In the genomic region with DNA sequence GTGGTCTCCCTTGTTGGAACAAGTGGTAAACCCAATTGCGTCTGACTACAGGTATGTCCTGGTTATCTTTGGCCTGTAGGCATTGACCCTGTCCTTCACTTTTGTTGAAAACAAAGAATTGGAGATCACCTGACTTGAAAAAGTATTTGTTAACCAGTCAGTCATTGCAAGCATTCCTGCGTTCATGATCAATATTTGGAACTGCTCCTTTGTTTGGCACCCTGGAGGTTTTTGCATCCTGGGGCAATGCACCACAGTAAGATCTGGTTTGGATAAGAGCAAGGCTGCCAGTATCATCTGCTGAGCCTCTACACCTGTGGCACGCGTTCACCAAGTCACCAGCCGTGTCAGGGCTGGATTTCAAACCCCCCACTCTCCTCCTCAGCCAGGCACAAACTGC, we compare ENCODE assay signal across 27 cellular contexts.
A peak's percentile ranks its signal among the peaks of the same experiment; 100 is the strongest.
DNase-seq lines count a peak whose midpoint lies in the region; ATAC-seq, FAIRE-seq and TF ChIP-seq lines count a peak whose summit lies in the region.
"Had no signal": no experiment of that assay in that cellular context is flagged by ENCODE, and none has a peak within 500 bp of the region (broad histone marks: within the 10 kb centered on the region; RNA-seq: fewer than 3 reads in every experiment).

No MANE protein-coding gene starts in this region.

- TF ChIP-seq EP300 in H1 (IDR thresholded peaks at IDR 0.05; ENCODE audit: borderline replicate concordance in 1 of 2, low read depth in 2 of 2, low read length in 2 of 2) (no peak), esophagus muscularis mucosa (IDR thresholded peaks at IDR 0.05) (no peak)

- H3K36me3 ChIP-seq in DND-41 (ENCODE audit: insufficient read depth, low read length) (no peaks in the 10 kb centered on the region), H1 (ENCODE audit: control insufficient read depth in 2 of 4, insufficient read depth in 4 of 4, low read length in 3 of 4) (no peaks in the 10 kb centered on the region), esophagus muscularis mucosa (no peaks in the 10 kb centered on the region)
- H3K36me3 ChIP-seq: BLaER1 treated with 17β-estradiol and CSF1 and Interleukin-3, amounts not matched to agents 10 nM and 100 nM; MG63; SJSA1 had no signal

- H3K9ac ChIP-seq in DND-41 (ENCODE audit: low read depth, low read length) (no peak overlapping the region), H1 (replicated peaks in 1 of 4; ENCODE audit: extremely low read depth in 1 of 4, low read depth in 3 of 4, low read length in 3 of 4) (no peak overlapping the region)
- H3K9ac ChIP-seq: BLaER1 treated with 17β-estradiol and CSF1 and Interleukin-3, amounts not matched to agents 10 nM and 100 nM had no signal

- no peak overlapping the region for H2AK5ac ChIP-seq in H1 (ENCODE audit: low read depth, low read length)

- no peak for TF ChIP-seq RAD21 in H1 (IDR thresholded peaks at IDR 0.05 in 1 of 2, conservative IDR thresholded peaks at IDR 0.05 in 1 of 2; ENCODE audit: low read depth in 2 of 2, low read length in 2 of 2)

- DNase-seq in DND-41 (peak; percentile 5), HuH-7.5 (ENCODE audit: low spot score) (peak; percentile 8), H1 (ENCODE audit: low read depth in 1 of 2, low spot score in 2 of 2) (no peak), mucosa of gallbladder (ENCODE audit: low spot score) (peak; percentile 61), esophagus muscularis mucosa (ENCODE audit: extremely low spot score) (no peak), CD1c-positive myeloid dendritic cell (ENCODE audit: extremely low spot score) (no peak), Right ventricle myocardium inferior (ENCODE audit: missing footprints) (no peak)
- DNase-seq: AML-193; CD4-positive, alpha-beta memory T cell; COR-L47; DMS53; GDM1; KG1; MG63; NCI-H1105 treated with DMSO at 0.1 percent for 48 hours; NCI-H146; NCI-H1930; NCI-H2107; NCI-H446; NCI-H526; PC-9; Right ventricle myocardium superior had no signal

- intact Hi-C loops in esophagus muscularis mucosa (cut with DNase I) = no loop called here
- intact Hi-C loops in Right ventricle myocardium inferior (cut with DNase I) = loop anchor here (5.0 kb wide), 1 partner anchor 135 kb away; no protein-coding TSS in a partner anchor

- no peaks in the 10 kb centered on the region for H3K27me3 ChIP-seq in DND-41 (ENCODE audit: insufficient read depth, low read length, poor library complexity)
- peaks cover 0 to 1% (median 0%) of the 10 kb centered on the region in 4 experiments; a peak in 2 of 7 replicates for H3K27me3 ChIP-seq in H1 (replicated peaks in 1 of 4; ENCODE audit: control insufficient read depth in 3 of 4, extremely low read depth in 1 of 4, insufficient read depth in 3 of 4, low read length in 3 of 4)
- no peaks in the 10 kb centered on the region for H3K27me3 ChIP-seq in esophagus muscularis mucosa
- H3K27me3 ChIP-seq: BLaER1 treated with 17β-estradiol and CSF1 and Interleukin-3, amounts not matched to agents 10 nM and 100 nM; MG63; SJSA1 had no signal

- no peak overlapping the region for H3K14ac ChIP-seq in H1 (ENCODE audit: insufficient read length)

- H3K79me1 ChIP-seq in H1 (ENCODE audit: low read depth, low read length) = no peaks in the 10 kb centered on the region

- no peak overlapping the region for H3K18ac ChIP-seq in H1 (ENCODE audit: extremely low read depth, low read length)

- FAIRE-seq in H1 (lab: Jason Lieb, UNC) = no peak
- FAIRE-seq: A549, GM12878 had no signal

- no peaks in the 10 kb centered on the region for H3K9me3 ChIP-seq in DND-41 (ENCODE audit: insufficient read depth, low read length, severe bottlenecking)
- no peaks in the 10 kb centered on the region for H3K9me3 ChIP-seq in H1 (ENCODE audit: insufficient read depth in 2 of 2, low read depth in 1 of 2, low read length in 1 of 2)
- H3K9me3 ChIP-seq in esophagus muscularis mucosa = no peaks in the 10 kb centered on the region
- H3K9me3 ChIP-seq: A549; BLaER1 treated with 17β-estradiol and CSF1 and Interleukin-3, amounts not matched to agents 10 nM and 100 nM; MG63; SJSA1 had no signal

- no peaks in the 10 kb centered on the region for H3K4me1 ChIP-seq in DND-41 (ENCODE audit: insufficient read depth, low read length)
- no peaks in the 10 kb centered on the region for H3K4me1 ChIP-seq in H1 (replicated peaks in 1 of 4; ENCODE audit: control insufficient read depth in 3 of 4, insufficient read depth in 4 of 4, low read length in 3 of 4)
- H3K4me1 ChIP-seq in esophagus muscularis mucosa = no peaks in the 10 kb centered on the region
- H3K4me1 ChIP-seq: A549; BLaER1 treated with 17β-estradiol and CSF1 and Interleukin-3, amounts not matched to agents 10 nM and 100 nM; SJSA1 had no signal

- H4K20me1 ChIP-seq in DND-41 (ENCODE audit: insufficient read depth, low read length) = no peaks in the 10 kb centered on the region
- no peaks in the 10 kb centered on the region for H4K20me1 ChIP-seq in H1 (replicated peaks in 1 of 2; ENCODE audit: control insufficient read depth in 1 of 2, insufficient read depth in 2 of 2, low read length in 2 of 2)
- H4K20me1 ChIP-seq: BLaER1 treated with 17β-estradiol and CSF1 and Interleukin-3, amounts not matched to agents 10 nM and 100 nM had no signal

- no peak overlapping the region for H2BK5ac ChIP-seq in H1 (ENCODE audit: low read depth, low read length)

- peak overlapping the region; percentile 47 for H3K23ac ChIP-seq in H1 (ENCODE audit: insufficient read length)

- ATAC-seq in DND-41 (ENCODE audit: insufficient read depth, low read depth) (peak; percentile 45; the same call in 2 of the 3 replicates), Right ventricle myocardium inferior (no peak)
- ATAC-seq: GM12878, HCT116 had no signal

- no peak overlapping the region for H2BK120ac ChIP-seq in H1 (replicated peaks; ENCODE audit: low read depth, low read length)

- H4K8ac ChIP-seq in H1 (ENCODE audit: extremely low read depth, insufficient read depth, low read length) = no peak overlapping the region

- TF ChIP-seq CTCF in DND-41 (IDR thresholded peaks at IDR 0.05; ENCODE audit: borderline replicate concordance, extremely low read depth, low read length, poor library complexity, severe bottlenecking) = no peak
- TF ChIP-seq CTCF in H1 (IDR thresholded peaks at IDR 0.05; ENCODE audit: control extremely low read depth in 1 of 3, insufficient read depth in 1 of 3, low read depth in 1 of 3, low read length in 3 of 3) = no peak
- TF ChIP-seq CTCF in esophagus muscularis mucosa (IDR thresholded peaks at IDR 0.05) = no peak

- H3K4me3 ChIP-seq in DND-41 (ENCODE audit: low read depth in 1 of 2, low read length in 2 of 2) (no peak overlapping the region), H1 (ENCODE audit: extremely low read depth in 1 of 4, insufficient read depth in 2 of 4, low read depth in 3 of 4, low read length in 4 of 4) (no peak overlapping the region), esophagus muscularis mucosa (no peak overlapping the region)
- H3K4me3 ChIP-seq: A549; BLaER1 treated with 17β-estradiol and CSF1 and Interleukin-3, amounts not matched to agents 10 nM and 100 nM; GM12878; MG63; PC-9; SJSA1 had no signal

- no peak overlapping the region for H3K4me2 ChIP-seq in DND-41 (ENCODE audit: insufficient read depth, low read length)
- no peak overlapping the region for H3K4me2 ChIP-seq in H1 (ENCODE audit: insufficient read depth in 1 of 2, low read depth in 2 of 2, low read length in 2 of 2)
- H3K4me2 ChIP-seq: A549; BLaER1 treated with 17β-estradiol and CSF1 and Interleukin-3, amounts not matched to agents 10 nM and 100 nM; PC-9 had no signal

- no peak overlapping the region for H4K91ac ChIP-seq in H1 (replicated peaks; ENCODE audit: insufficient read length, low read length)

- H3K56ac ChIP-seq in H1 (replicated peaks; ENCODE audit: insufficient read length, low read depth, low read length) = no peak overlapping the region

- CTCF ChIA-PET in H1 (lab: Charles Lee; ENCODE audit: partially characterized antibody) = interaction anchor here (0.7 to 3.2 kb wide), 13 partner anchors 8 to 317 kb away, joined by 3 to 11 read pairs (median 7); no protein-coding TSS in a partner anchor

- POLR2A ChIA-PET in H1 (lab: Charles Lee; ENCODE audit: partially characterized antibody) = no interaction called here

- TF ChIP-seq POLR2A in H1 (IDR thresholded peaks at IDR 0.05; ENCODE audit: control extremely low read depth in 1 of 2, low read depth in 2 of 2, low read length in 2 of 2) = no peak
- no peak for TF ChIP-seq POLR2A in esophagus muscularis mucosa (IDR thresholded peaks at IDR 0.05; ENCODE audit: low read depth)

- no peak overlapping the region for H2BK15ac ChIP-seq in H1 (ENCODE audit: low read length)

- H3K27ac ChIP-seq in DND-41 (ENCODE audit: low read length) = no peak overlapping the region
- H3K27ac ChIP-seq in H1 (ENCODE audit: low read depth, low read length) = no peak overlapping the region
- no peak overlapping the region for H3K27ac ChIP-seq in esophagus muscularis mucosa (replicated peaks in 1 of 4)
- H3K27ac ChIP-seq: A549; BLaER1 treated with 17β-estradiol and CSF1 and Interleukin-3, amounts not matched to agents 10 nM and 100 nM; PC-9; SJSA1 had no signal

- no peak overlapping the region for H2AFZ ChIP-seq in DND-41 (ENCODE audit: low read depth, low read length)
- H2AFZ ChIP-seq in H1 (ENCODE audit: low read length) = no peak overlapping the region; the same call in 1 of the 2 replicates
- H2AFZ ChIP-seq: PC-9 had no signal

- no peak overlapping the region for H3K4ac ChIP-seq in H1 (replicated peaks; ENCODE audit: insufficient read length, low read depth, low read length)

- no peaks in the 10 kb centered on the region for H3K79me2 ChIP-seq in DND-41 (ENCODE audit: insufficient read depth, low read length)
- H3K79me2 ChIP-seq in H1 (ENCODE audit: control insufficient read depth in 1 of 2, insufficient read depth in 2 of 2, low read length in 2 of 2) = no peaks in the 10 kb centered on the region

- WGBS in H1 (ENCODE audit: extremely low coverage in 1 of 2, insufficient coverage in 1 of 2, insufficient read length in 1 of 2, insufficient replicate concordance in 2 of 2, low coverage in 1 of 2, low lambda C conversion rate in 2 of 2, missing lambda C conversion rate in 1 of 2), 2 experiments = 83% methylated on average over 5 of the region's 5 CpGs; no CpG with 5 or more reads in 1 of the 2 experiments
- 73% methylated on average over 5 of the region's 5 CpGs for WGBS in esophagus muscularis mucosa

- no peak overlapping the region for H2BK20ac ChIP-seq in H1 (ENCODE audit: low read length)

- no peak overlapping the region for H4K5ac ChIP-seq in H1 (ENCODE audit: insufficient read length, low read depth, low read length)

- no peaks in the 10 kb centered on the region for H3K23me2 ChIP-seq in H1 (ENCODE audit: low read depth, low read length)

- H2BK12ac ChIP-seq in H1 (ENCODE audit: low read depth, low read length) = no peak overlapping the region

TF ChIP-seq in H1, 55 proteins besides CTCF, POLR2A, EP300 and RAD21 (continues in another document):
- no peak for TF ChIP-seq RNF2 (IDR thresholded peaks at IDR 0.05; ENCODE audit: borderline replicate concordance, low read depth, low read length, missing control alignments, poor library complexity, severe bottlenecking)
- TF ChIP-seq, protein P1, sequence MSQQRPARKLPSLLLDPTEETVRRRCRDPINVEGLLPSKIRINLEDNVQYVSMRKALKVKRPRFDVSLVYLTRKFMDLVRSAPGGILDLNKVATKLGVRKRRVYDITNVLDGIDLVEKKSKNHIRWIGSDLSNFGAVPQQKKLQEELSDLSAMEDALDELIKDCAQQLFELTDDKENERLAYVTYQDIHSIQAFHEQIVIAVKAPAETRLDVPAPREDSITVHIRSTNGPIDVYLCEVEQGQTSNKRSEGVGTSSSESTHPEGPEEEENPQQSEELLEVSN (IDR thresholded peaks at IDR 0.05) = no peak

Comparison
In these comparisons a context has a peak if more than half of its experiments do, and no peak if none do; other contexts are left out.
1. DNase-seq: peak in DND-41 (single experiment), HuH-7.5 (single experiment) and mucosa of gallbladder (single experiment); none in H1 (0 of 2), esophagus muscularis mucosa (single experiment), CD1c-positive myeloid dendritic cell (single experiment) and Right ventricle myocardium inferior (single experiment).